17 cellular contexts compared by ENCODE assay signal in the genomic region with DNA sequence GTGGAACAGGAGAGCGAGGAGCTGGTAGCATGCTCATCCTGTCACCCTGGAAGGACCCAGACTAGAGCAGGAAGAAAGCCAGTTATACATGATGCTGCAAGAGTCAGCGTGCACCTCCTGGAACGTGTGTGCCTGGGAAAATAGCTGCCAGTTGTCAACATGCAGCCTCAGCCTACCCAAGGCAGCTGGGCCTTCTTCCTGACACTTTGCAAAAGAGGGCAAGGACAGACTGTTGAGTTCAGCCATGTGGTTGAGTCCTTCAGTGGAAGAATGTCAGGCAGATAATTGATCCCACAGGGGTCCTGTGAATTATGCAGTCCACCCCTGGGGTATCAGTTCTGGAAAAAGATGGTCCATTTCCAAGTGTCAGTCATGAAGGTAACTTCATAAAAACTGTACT.
"Had no signal": no experiment of that assay in that cellular context is flagged by ENCODE, and none has a peak within 500 bp of the region (broad histone marks: within the 10 kb centered on the region; RNA-seq: fewer than 3 reads in every experiment).

No MANE protein-coding gene starts in this region.

- H3K36me3 Mint-ChIP-seq: activated naive CD8-positive, alpha-beta T cell treated with anti-CD3 and anti-CD28 coated beads, Interleukin-2, amount 10 ng/mL, durations not matched to agents 7 days and 5 days; natural killer cell treated with Interleukin-12 subunit alpha and Interleukin-12 subunit beta and Interleukin-15 and Interleukin-18, amount 100 ng/mL, for 72 hours had no signal

- H3K4me1 Mint-ChIP-seq: activated CD4-positive, alpha-beta memory T cell treated with anti-CD3 and anti-CD28 coated beads, Interleukin-2, amount 10 ng/mL, durations not matched to agents 7 days and 5 days; activated naive CD8-positive, alpha-beta T cell treated with anti-CD3 and anti-CD28 coated beads, Interleukin-2, amount 10 ng/mL, durations not matched to agents 7 days and 5 days had no signal

- H3K4me3 Mint-ChIP-seq: activated CD4-positive, alpha-beta memory T cell treated with anti-CD3 and anti-CD28 coated beads, Interleukin-2, amount 10 ng/mL, durations not matched to agents 7 days and 5 days; activated naive CD8-positive, alpha-beta T cell treated with anti-CD3 and anti-CD28 coated beads, Interleukin-2, amount 10 ng/mL, durations not matched to agents 7 days and 5 days; effector memory CD8-positive, alpha-beta T cell; natural killer cell treated with Interleukin-12 subunit alpha and Interleukin-12 subunit beta and Interleukin-15 and Interleukin-18, amount 100 ng/mL, for 72 hours had no signal

- H3K27ac Mint-ChIP-seq: activated CD4-positive, alpha-beta memory T cell treated with anti-CD3 and anti-CD28 coated beads, Interleukin-2, amount 10 ng/mL, durations not matched to agents 7 days and 5 days; activated naive CD8-positive, alpha-beta T cell treated with anti-CD3 and anti-CD28 coated beads, Interleukin-2, amount 10 ng/mL, durations not matched to agents 7 days and 5 days; effector memory CD8-positive, alpha-beta T cell; natural killer cell treated with Interleukin-12 subunit alpha and Interleukin-12 subunit beta and Interleukin-15 and Interleukin-18, amount 100 ng/mL, for 72 hours had no signal

- DNase-seq: activated CD4-positive, alpha-beta memory T cell treated with anti-CD3 and anti-CD28 coated beads, Interleukin-2, amount 10 ng/mL, durations not matched to agents 7 days and 5 days; activated CD4-positive, alpha-beta T cell treated with anti-CD3 and anti-CD28 coated beads for 1 hour; activated gamma-delta T cell treated with Interleukin-2 at 50 U/mL for 16 hours; activated naive CD8-positive, alpha-beta T cell treated with anti-CD3 and anti-CD28 coated beads, Interleukin-2, amount 10 ng/mL, durations not matched to agents 7 days and 5 days; activated T-cell treated with anti-CD3 and anti-CD28 coated beads, Interleukin-2, amount 50 U/mL, for 48 hours; aorta; effector memory CD8-positive, alpha-beta T cell; hypothalamus; mucosa of descending colon; stimulated activated CD4-positive, alpha-beta T cell treated with anti-CD3 and anti-CD28 coated beads, Interleukin-15, amount 100 ng/mL, for 24 hours; stimulated activated CD4-positive, alpha-beta T cell treated with anti-CD3 and anti-CD28 coated beads, Interleukin-4, amount 100 ng/mL, for 4 hours; stomach; T1000; thyroid gland had no signal

- H3K27me3 Mint-ChIP-seq: activated CD4-positive, alpha-beta memory T cell treated with anti-CD3 and anti-CD28 coated beads, Interleukin-2, amount 10 ng/mL, durations not matched to agents 7 days and 5 days had no signal

- H3K27ac ChIP-seq: epithelial cell of prostate, stomach, thyroid gland, vagina had no signal

- H3K27me3 ChIP-seq: stomach, thyroid gland, vagina had no signal

- H3K36me3 ChIP-seq: stomach, thyroid gland, vagina had no signal

- ATAC-seq: effector memory CD8-positive, alpha-beta T cell; mucosa of descending colon; natural killer cell treated with Interleukin-12 subunit alpha and Interleukin-12 subunit beta and Interleukin-15 and Interleukin-18, amount 100 ng/mL, for 72 hours had no signal

- H3K9me3 Mint-ChIP-seq: activated CD4-positive, alpha-beta memory T cell treated with anti-CD3 and anti-CD28 coated beads, Interleukin-2, amount 10 ng/mL, durations not matched to agents 7 days and 5 days; activated naive CD8-positive, alpha-beta T cell treated with anti-CD3 and anti-CD28 coated beads, Interleukin-2, amount 10 ng/mL, durations not matched to agents 7 days and 5 days; effector memory CD8-positive, alpha-beta T cell; natural killer cell treated with Interleukin-12 subunit alpha and Interleukin-12 subunit beta and Interleukin-15 and Interleukin-18, amount 100 ng/mL, for 72 hours had no signal

- H3K4me3 ChIP-seq: mucosa of descending colon, stomach, thyroid gland, vagina had no signal

- H3K9me3 ChIP-seq: mucosa of descending colon, stomach, thyroid gland, vagina had no signal
